8 cellular contexts compared by ENCODE assay signal in the genomic region with DNA sequence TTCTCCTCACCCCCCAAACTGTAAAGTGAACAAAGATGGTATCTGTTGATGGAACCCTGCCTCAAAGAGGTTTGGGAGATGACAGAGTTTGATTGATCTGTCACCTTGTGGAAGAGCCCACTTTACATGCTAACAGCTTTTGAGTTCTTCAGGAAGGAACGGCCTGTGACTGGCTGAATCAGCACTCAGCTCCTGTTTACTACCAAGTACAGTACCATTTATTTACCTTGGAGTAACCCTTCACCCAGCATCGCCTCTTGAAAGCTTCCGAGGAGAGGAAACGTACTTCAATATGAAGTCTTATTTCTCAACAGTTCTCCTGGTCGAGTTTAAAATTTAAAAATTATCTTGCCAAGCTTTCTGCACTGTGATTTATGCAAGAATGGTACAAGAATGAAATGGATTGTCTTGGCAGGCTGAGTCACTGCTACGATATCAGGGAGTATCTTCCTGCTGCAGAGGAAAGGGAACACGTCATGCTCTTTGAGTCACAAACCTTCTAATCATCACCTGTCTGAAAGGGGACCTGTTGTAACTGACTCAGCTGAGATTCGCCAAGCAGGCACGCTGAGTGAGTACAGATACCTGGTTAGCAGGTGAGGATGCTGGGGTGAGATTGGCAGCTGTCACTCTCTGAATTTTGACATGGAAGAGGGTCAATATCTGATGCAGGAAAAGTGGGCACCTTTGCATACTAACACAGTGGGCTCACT. TPM values are rescaled to one million over a fixed set of nuclear protein-coding genes. Genes with fewer than 3 reads are reported as not detected.
DNase-seq lines count a peak whose midpoint lies in the region; ATAC-seq and TF ChIP-seq lines count a peak whose summit lies in the region.

No MANE protein-coding gene starts in this region.

- peaks cover 7% of the 10 kb centered on the region for H3K4me1 ChIP-seq in body of pancreas

- CTCF ChIA-PET in HEK293T (lab: Yijun Ruan, JAX) = interaction anchor here (1.4 kb wide), 1 partner anchor 9 kb away, joined by 3 read pairs; no protein-coding TSS in a partner anchor

- ATAC-seq in body of pancreas (peak; percentile 48), left lobe of liver (peak; percentile 27), GM21529 (IDR thresholded peaks at IDR 0.05; ENCODE audit: unreplicated experiment) (no peak), HG03280 (IDR thresholded peaks at IDR 0.05; ENCODE audit: unreplicated experiment) (no peak)

- peak overlapping the region in 1 of 4 donors; percentile 33 for H3K27ac ChIP-seq in body of pancreas

- peak; percentile 99 for DNase-seq in A172 (ENCODE audit: low spot score)
- no peak for DNase-seq in HEK293T (ENCODE audit: extremely low spot score)
- no peak for DNase-seq in body of pancreas
- DNase-seq in left lobe of liver (ENCODE audit: low spot score) = peak; percentile 29
- DNase-seq in T1000 (lab: John Stamatoyannopoulos, UW) = no peak
- DNase-seq in SKM-1 (lab: John Stamatoyannopoulos, UW; ENCODE audit: unreplicated experiment) = no peak

- H3K36me3 ChIP-seq in body of pancreas (replicated peaks in 1 of 2; ENCODE audit: insufficient read depth in 1 of 2, low read depth in 2 of 2) = no peaks in the 10 kb centered on the region

- POLR2A ChIA-PET in HEK293T (lab: Yijun Ruan, JAX) = interaction anchor here (1.2 to 2.7 kb wide), 2 partner anchors 21 to 30 kb away, joined by 3 to 20 read pairs; partner anchors contain the start of gene KLF6

- TF ChIP-seq CTCF in body of pancreas (IDR thresholded peaks at IDR 0.05) = no peak

- 60 to 64% methylated on average over 9 of the region's 9 CpGs for WGBS in body of pancreas, 2 donors

- H3K27me3 ChIP-seq in body of pancreas = no peaks in the 10 kb centered on the region

- H3K4me3 ChIP-seq in body of pancreas = no peak overlapping the region

- H3K9me3 ChIP-seq in body of pancreas = no peaks in the 10 kb centered on the region

- no peak for TF ChIP-seq POLR2A in body of pancreas (IDR thresholded peaks at IDR 0.05)

- intact Hi-C loops in body of pancreas (cut with DNase I) = no loop called here

TF ChIP-seq in HEK293T, 16 proteins besides CTCF, POLR2A, EP300 and RAD21:
- TF ChIP-seq SUZ12 (IDR thresholded peaks at IDR 0.05) (no peak), CTBP1 (IDR thresholded peaks at IDR 0.05; ENCODE audit: borderline replicate concordance) (no peak)
- TF ChIP-seq, protein P1, sequence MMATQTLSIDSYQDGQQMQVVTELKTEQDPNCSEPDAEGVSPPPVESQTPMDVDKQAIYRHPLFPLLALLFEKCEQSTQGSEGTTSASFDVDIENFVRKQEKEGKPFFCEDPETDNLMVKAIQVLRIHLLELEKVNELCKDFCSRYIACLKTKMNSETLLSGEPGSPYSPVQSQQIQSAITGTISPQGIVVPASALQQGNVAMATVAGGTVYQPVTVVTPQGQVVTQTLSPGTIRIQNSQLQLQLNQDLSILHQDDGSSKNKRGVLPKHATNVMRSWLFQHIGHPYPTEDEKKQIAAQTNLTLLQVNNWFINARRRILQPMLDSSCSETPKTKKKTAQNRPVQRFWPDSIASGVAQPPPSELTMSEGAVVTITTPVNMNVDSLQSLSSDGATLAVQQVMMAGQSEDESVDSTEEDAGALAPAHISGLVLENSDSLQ (IDR thresholded peaks at IDR 0.05) = peak; percentile 48; the same call in 1 of the 2 replicates

RNA-seq across cellular contexts. Expression of gene KLF6, which starts 30.1 kb away (rescaled TPM):
- 20.3 and 20.4 TPM in 2 replicates for total RNA-seq in A172 (2014; rRNA removed; shearing (Covaris generic))
- total RNA-seq in body of pancreas (100 to 1,000 TPM in 1 of 2 donors, 10 to 100 TPM in 1; 92.1 to 294 TPM), left lobe of liver (27.3 TPM)

Comparison
In these comparisons a context has a peak if more than half of its experiments do, and no peak if none do; other contexts are left out.
1. DNase-seq: peak in A172 (single experiment) and left lobe of liver (single experiment); none in HEK293T (single experiment), body of pancreas (0 of 4), T1000 (single experiment) and SKM-1 (single experiment).
2. ATAC-seq: peak in body of pancreas (single experiment) and left lobe of liver (single experiment); none in GM21529 (single experiment) and HG03280 (single experiment).